ENCODE assay signal across 1 cellular context in genomic region chr17:51814521-51814920, GRCh38.
TF ChIP-seq lines count a peak whose summit lies in the region.

No MANE protein-coding gene starts in this region.

TF ChIP-seq in GM23338, 12 proteins besides CTCF, POLR2A, EP300 and RAD21 (continued from another document):
- no peak for TF ChIP-seq ZNF462 (CRISPR knock-in tag; IDR thresholded peaks at IDR 0.05)
- no peak for TF ChIP-seq EZH2phosphoT487 (IDR thresholded peaks at IDR 0.05; ENCODE audit: unreplicated experiment)
- TF ChIP-seq ZNF114 (CRISPR knock-in tag; IDR thresholded peaks at IDR 0.05), result no peak
- TF ChIP-seq NANOG (IDR thresholded peaks at IDR 0.05; ENCODE audit: borderline replicate concordance), result no peak
